In the genomic region with DNA sequence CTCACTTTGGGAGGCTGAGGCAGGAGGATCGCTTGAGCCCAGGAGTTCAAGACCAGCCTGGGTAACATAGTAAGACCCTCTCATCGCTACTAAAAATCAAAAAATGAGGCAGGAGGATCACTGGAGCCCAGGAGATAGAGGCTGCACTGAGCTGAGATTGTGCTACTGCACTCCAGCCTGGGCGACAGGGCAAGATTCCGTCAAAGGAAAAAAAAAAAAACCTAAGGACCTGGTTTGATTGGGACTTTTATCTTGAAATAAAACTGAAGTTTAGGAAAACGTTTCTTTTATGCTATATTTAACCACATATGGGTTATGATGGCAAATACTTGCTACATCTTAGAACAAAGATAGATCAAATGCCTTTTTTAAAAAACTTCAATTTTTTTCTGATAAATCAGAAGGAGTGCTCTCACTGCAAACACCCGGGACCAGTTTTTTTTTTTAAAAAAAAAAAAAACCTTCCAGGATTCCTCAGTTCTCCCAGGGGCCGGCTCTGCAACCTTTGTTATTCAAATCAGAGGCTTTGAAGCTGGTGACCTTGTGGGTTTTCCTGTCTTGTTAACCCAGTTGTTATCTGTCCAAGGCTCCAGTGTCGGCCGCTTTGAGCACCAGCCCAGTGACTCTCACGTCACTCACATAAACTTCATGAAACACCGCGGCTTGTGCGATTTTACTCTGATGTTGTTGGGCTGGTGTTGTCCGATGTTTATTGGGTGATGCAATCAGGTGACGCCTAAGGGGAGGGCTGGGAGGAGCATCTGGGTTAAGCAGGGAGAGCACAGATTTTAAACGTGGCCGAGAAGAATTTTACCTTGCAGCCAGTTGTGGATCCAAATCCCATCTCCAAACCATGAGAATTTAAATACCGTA, we compare ENCODE assay signal across 10 cellular contexts. TPM values are rescaled to one million over a fixed set of nuclear protein-coding genes. Genes with fewer than 3 reads are reported as not detected.
DNase-seq lines count a peak whose midpoint lies in the region; ATAC-seq and TF ChIP-seq lines count a peak whose summit lies in the region.
"Had no signal": no experiment of that assay in that cellular context is flagged by ENCODE, and none has a peak within 500 bp of the region (broad histone marks: within the 10 kb centered on the region; RNA-seq: fewer than 3 reads in every experiment).

No MANE protein-coding gene starts in this region.

- H3K4me3 ChIP-seq in breast epithelium: peak overlapping the region in 1 of 3 donors; percentile 29

- intact Hi-C loops in breast epithelium (cut with DNase I; ENCODE audit: low total_unique reads): no loop called here

- no peak for ATAC-seq in HG03039 (IDR thresholded peaks at IDR 0.05; ENCODE audit: unreplicated experiment)
- ATAC-seq in HG03139 (IDR thresholded peaks at IDR 0.05; ENCODE audit: unreplicated experiment): no peak

- H3K9me3 ChIP-seq in breast epithelium: no peaks in the 10 kb centered on the region

- no peaks in the 10 kb centered on the region for H3K36me3 ChIP-seq in breast epithelium

- DNase-seq in AG20443 (ENCODE audit: low spot score) (peak; percentile 89), HT-29 (ENCODE audit: low spot score) (peak; percentile 88), breast epithelium (ENCODE audit: low spot score in 2 of 2) (peak in 1 of 2 donors; percentile 48), kidney tubule cell (ENCODE audit: low spot score) (peak; percentile 58)
- peak; percentile 29 for DNase-seq in stimulated activated CD8-positive, alpha-beta memory T cell treated with anti-CD3 and anti-CD28 coated beads, Interleukin-4, amount 100 ng/mL, for 48 hours

- no peak for TF ChIP-seq CTCF in breast epithelium (IDR thresholded peaks at IDR 0.05)

- peak overlapping the region; percentile 14 to 60 for H3K27ac ChIP-seq in breast epithelium

- H3K27me3 ChIP-seq in breast epithelium: no peaks in the 10 kb centered on the region
- H3K27me3 ChIP-seq: dorsolateral prefrontal cortex had no signal

- no peaks in the 10 kb centered on the region for H3K4me1 ChIP-seq in breast epithelium

- TF ChIP-seq POLR2A in breast epithelium (IDR thresholded peaks at IDR 0.05): no peak

TF ChIP-seq in PFSK-1, 5 proteins besides CTCF, POLR2A, EP300 and RAD21:
- no peak for TF ChIP-seq SIN3A (IDR thresholded peaks at IDR 0.05; ENCODE audit: borderline replicate concordance, insufficient read depth, low read length)
- no peak for TF ChIP-seq TAF1 (IDR thresholded peaks at IDR 0.05; ENCODE audit: borderline replicate concordance, insufficient read depth, low read length)
- TF ChIP-seq FOXP2 (optimal IDR thresholded peaks at IDR 0.05; ENCODE audit: borderline replicate concordance, extremely low read depth, extremely low read length, insufficient read depth): peak; percentile 99
- TF ChIP-seq POLR2AphosphoS5 (IDR thresholded peaks at IDR 0.05; ENCODE audit: low read depth, low read length): no peak

RNA-seq across cellular contexts. Expression of gene SLC22A11, which starts 10.5 kb away (rescaled TPM):
- 0.13 TPM in 1 of 2 replicates, not detected in the other for total RNA-seq in HT-29 (2014; rRNA removed; shearing (Covaris generic))
- not detected for polyA plus RNA-seq in PFSK-1 (2012; ENCODE audit: insufficient read length, low read depth)
- not detected for total RNA-seq in breast epithelium
- total RNA-seq: urinary bladder had no signal

RNA-seq across cellular contexts. Expression of gene SLC22A12, which starts 24.7 kb away (rescaled TPM):
- not detected in 2 replicates for total RNA-seq in HT-29 (2014; rRNA removed; shearing (Covaris generic))
- polyA plus RNA-seq in PFSK-1 (2012; ENCODE audit: insufficient read length, low read depth): not detected
- total RNA-seq in breast epithelium: not detected
- total RNA-seq: dorsolateral prefrontal cortex, urinary bladder had no signal
- polyA plus RNA-seq: urinary bladder had no signal
